10 cellular contexts compared by ENCODE assay signal in the genomic region with DNA sequence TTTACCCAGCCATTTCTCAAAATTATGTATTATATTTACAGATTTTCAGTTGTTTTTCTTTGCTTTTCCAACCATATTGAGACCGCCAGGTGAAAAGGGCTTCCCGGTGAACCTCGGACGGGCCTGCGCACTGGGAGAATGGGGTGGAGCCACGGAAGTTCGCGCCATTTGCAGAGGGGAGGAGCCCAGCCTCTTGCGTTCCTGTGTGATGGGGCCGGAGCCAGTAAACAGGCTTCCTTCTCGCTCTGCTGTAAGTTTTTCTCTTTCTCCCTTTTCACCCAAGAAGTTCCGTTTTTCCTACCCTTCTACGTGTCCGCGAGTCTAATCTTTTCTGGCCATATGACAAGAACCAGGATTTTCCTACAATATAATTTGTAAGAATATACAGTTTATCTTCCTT.
A peak's percentile ranks its signal among the peaks of the same experiment; 100 is the strongest.
DNase-seq lines count a peak whose midpoint lies in the region; FAIRE-seq and TF ChIP-seq lines count a peak whose summit lies in the region.
"Had no signal": no experiment of that assay in that cellular context is flagged by ENCODE, and none has a peak within 500 bp of the region (broad histone marks: within the 10 kb centered on the region; RNA-seq: fewer than 3 reads in every experiment).

No MANE protein-coding gene starts in this region.

- H3K9me3 Mint-ChIP-seq in nephron progenitor cell = no peaks in the 10 kb centered on the region

- H3K4me1 Mint-ChIP-seq in nephron progenitor cell = peaks cover 26% of the 10 kb centered on the region
- H3K4me1 Mint-ChIP-seq: T-cell had no signal

- intact Hi-C loops in OCI-LY7 (cut with micrococcal nuclease; ENCODE audit: unreplicated experiment) = no loop called here

- H3K27ac Mint-ChIP-seq in nephron progenitor cell = peak overlapping the region; percentile 77
- H3K27ac Mint-ChIP-seq: T-cell had no signal

- H3K4me3 ChIP-seq in OCI-LY7 (ENCODE audit: low read depth, low read length, poor library complexity, severe bottlenecking) (no peak overlapping the region), coronary artery (no peak overlapping the region)

- DNase-seq in HuH-7.5 (ENCODE audit: low spot score) (peak; percentile 15), astrocyte of the hippocampus (ENCODE audit: low read depth, low spot score) (peak; percentile 17), nephron progenitor cell (peak; percentile 65), OCI-LY7 (ENCODE audit: low spot score) (no peak), dedifferentiated amniotic fluid mesenchymal stem cell (ENCODE audit: extremely low spot score) (no peak), D721Med (ENCODE audit: insufficient read length, low spot score) (no peak), coronary artery (ENCODE audit: low spot score) (no peak)

- H3K4me1 ChIP-seq in OCI-LY7 (ENCODE audit: insufficient read depth, low read length, poor library complexity, severe bottlenecking) = no peaks in the 10 kb centered on the region

- no peak overlapping the region for H3K4me2 ChIP-seq in OCI-LY7 (ENCODE audit: low read length)

- no TSS peak for BruUV-seq in OCI-LY7 (replicated peaks; lab: Mats Ljungman, UMichigan)

- peak; percentile 40 for TF ChIP-seq POLR2A in GM19099 (IDR thresholded peaks at IDR 0.05; ENCODE audit: extremely low read depth, insufficient read length, low read depth)

- no peak overlapping the region for H3K27ac ChIP-seq in OCI-LY7 (ENCODE audit: low read depth, low read length, poor library complexity, severe bottlenecking)
- H3K27ac ChIP-seq in coronary artery = no peak overlapping the region
- H3K27ac ChIP-seq: HL-60 had no signal

- H4K20me1 ChIP-seq in OCI-LY7 (ENCODE audit: insufficient read depth, low read length) = no peaks in the 10 kb centered on the region

- H3K9me3 ChIP-seq in OCI-LY7 (ENCODE audit: low read length) = no peaks in the 10 kb centered on the region

- POLR2A ChIA-PET in OCI-LY7 (lab: Charles Lee) = no interaction called here

- no peak overlapping the region for H2AFZ ChIP-seq in OCI-LY7 (ENCODE audit: low read length)

- no peaks in the 10 kb centered on the region for H3K36me3 ChIP-seq in OCI-LY7 (ENCODE audit: insufficient read depth, low read length)

- H3K79me2 ChIP-seq in OCI-LY7 (ENCODE audit: insufficient read depth, low read depth, low read length) = no peaks in the 10 kb centered on the region

- no peaks in the 10 kb centered on the region for H3K36me3 Mint-ChIP-seq in nephron progenitor cell (ENCODE audit: low read depth)
- H3K36me3 Mint-ChIP-seq: T-cell had no signal

- CTCF ChIA-PET in OCI-LY7 (lab: Charles Lee; ENCODE audit: unreplicated experiment) = no interaction called here

- peak overlapping the region; percentile 92 for H3K4me3 Mint-ChIP-seq in nephron progenitor cell

- no peak for TF ChIP-seq CTCF in nephron progenitor cell (IDR thresholded peaks at IDR 0.05)
- TF ChIP-seq CTCF in OCI-LY7 (conservative IDR thresholded peaks at IDR 0.05; ENCODE audit: low read length) = no peak
- no peak for TF ChIP-seq CTCF in D721Med (IDR thresholded peaks at IDR 0.05; ENCODE audit: insufficient read depth, missing control alignments)
- no peak for TF ChIP-seq CTCF in coronary artery (IDR thresholded peaks at IDR 0.05)

- no peaks in the 10 kb centered on the region for H3K27me3 Mint-ChIP-seq in nephron progenitor cell (ENCODE audit: low read depth, poor library complexity)
- H3K27me3 Mint-ChIP-seq: T-cell had no signal

- FAIRE-seq in D721Med (lab: Jason Lieb, UNC) = no peak

- no peaks in the 10 kb centered on the region for H3K9me2 ChIP-seq in OCI-LY7 (ENCODE audit: insufficient read depth, low read length)

Comparison
In these comparisons a context has a peak if more than half of its experiments do, and no peak if none do; other contexts are left out.
1. DNase-seq: peak in HuH-7.5 (single experiment), astrocyte of the hippocampus (single experiment) and nephron progenitor cell (single experiment); none in OCI-LY7 (single experiment), dedifferentiated amniotic fluid mesenchymal stem cell (single experiment), D721Med (single experiment) and coronary artery (single experiment).